12 cellular contexts compared by ENCODE assay signal in genomic region chr12:66403746-66404145, GRCh38.
DNase-seq lines count a peak whose midpoint lies in the region; ATAC-seq and TF ChIP-seq lines count a peak whose summit lies in the region.
"Had no signal": no experiment of that assay in that cellular context is flagged by ENCODE, and none has a peak within 500 bp of the region (broad histone marks: within the 10 kb centered on the region; RNA-seq: fewer than 3 reads in every experiment).

No MANE protein-coding gene starts in this region.

- H3K36me3 ChIP-seq in endodermal cell (ENCODE audit: control insufficient read depth, insufficient read depth, low read length), result no peaks in the 10 kb centered on the region
- H3K36me3 ChIP-seq: lower lobe of right lung, suprapubic skin had no signal

- DNase-seq in NCI-H1092 (lab: John Stamatoyannopoulos, UW), result peak; percentile 24
- DNase-seq in endodermal cell, result peak; percentile 47
- DNase-seq in activated CD8-positive, alpha-beta memory T cell treated with anti-CD3 and anti-CD28 coated beads for 24 hours, result no peak
- DNase-seq in cerebellum (ENCODE audit: low spot score), result no peak
- no peak for DNase-seq in activated CD4-positive, alpha-beta T cell treated with anti-CD3 and anti-CD28 coated beads, Interleukin-2, amount 10 ng/mL, durations not matched to agents 7 days and 5 days
- DNase-seq in sciatic nerve (ENCODE audit: low spot score), result no peak
- DNase-seq: HCEC 1CT, lower lobe of right lung, T-helper 1 cell had no signal

- CTCF ChIA-PET in activated CD4-positive, alpha-beta T cell treated with anti-CD3 and anti-CD28 coated beads, Interleukin-2, amount 10 ng/mL, durations not matched to agents 7 days and 5 days (lab: Charles Lee), result no interaction called here

- H3K27ac Mint-ChIP-seq in endodermal cell, result no peak overlapping the region
- H3K27ac Mint-ChIP-seq in activated CD4-positive, alpha-beta T cell treated with anti-CD3 and anti-CD28 coated beads, Interleukin-2, amount 10 ng/mL, durations not matched to agents 7 days and 5 days, result no peak overlapping the region

- no peaks in the 10 kb centered on the region for H3K36me3 Mint-ChIP-seq in endodermal cell (ENCODE audit: low read depth)
- H3K36me3 Mint-ChIP-seq in activated CD4-positive, alpha-beta T cell treated with anti-CD3 and anti-CD28 coated beads, Interleukin-2, amount 10 ng/mL, durations not matched to agents 7 days and 5 days (ENCODE audit: low read depth), result no peaks in the 10 kb centered on the region

- POLR2A ChIA-PET in activated CD4-positive, alpha-beta T cell treated with anti-CD3 and anti-CD28 coated beads, Interleukin-2, amount 10 ng/mL, durations not matched to agents 7 days and 5 days (lab: Charles Lee), result no interaction called here

- H3K9me3 Mint-ChIP-seq in endodermal cell, result no peaks in the 10 kb centered on the region
- H3K9me3 Mint-ChIP-seq in activated CD4-positive, alpha-beta T cell treated with anti-CD3 and anti-CD28 coated beads, Interleukin-2, amount 10 ng/mL, durations not matched to agents 7 days and 5 days, result no peaks in the 10 kb centered on the region

- H3K9ac ChIP-seq in endodermal cell (ENCODE audit: extremely low read depth, low read length, poor library complexity, severe bottlenecking), result no peak overlapping the region

- H3K9me3 ChIP-seq in endodermal cell (ENCODE audit: control insufficient read depth, low read length), result no peaks in the 10 kb centered on the region
- H3K9me3 ChIP-seq: lower lobe of right lung, suprapubic skin had no signal

- H3K4me3 ChIP-seq in endodermal cell (ENCODE audit: low read length), result no peak overlapping the region
- H3K4me3 ChIP-seq: lower lobe of right lung, suprapubic skin had no signal

- ATAC-seq in GM18868 (IDR thresholded peaks at IDR 0.05; ENCODE audit: unreplicated experiment) (peak; percentile 57), GM21717 (IDR thresholded peaks at IDR 0.05; ENCODE audit: unreplicated experiment) (peak; percentile 98), sciatic nerve (no peak)
- ATAC-seq: lower lobe of right lung had no signal

- no peak for TF ChIP-seq CTCF in endodermal cell (conservative IDR thresholded peaks at IDR 0.05)

- no peaks in the 10 kb centered on the region for H3K4me1 ChIP-seq in endodermal cell (ENCODE audit: control insufficient read depth, insufficient read depth, low read length)
- H3K4me1 ChIP-seq: lower lobe of right lung, suprapubic skin had no signal

- H3K4me1 Mint-ChIP-seq in endodermal cell, result peaks cover 2% of the 10 kb centered on the region
- H3K4me1 Mint-ChIP-seq in activated CD4-positive, alpha-beta T cell treated with anti-CD3 and anti-CD28 coated beads, Interleukin-2, amount 10 ng/mL, durations not matched to agents 7 days and 5 days, result peaks cover 4% of the 10 kb centered on the region

- H3K27ac ChIP-seq in endodermal cell (ENCODE audit: low read depth, low read length), result no peak overlapping the region
- H3K27ac ChIP-seq: lower lobe of right lung, suprapubic skin had no signal

- no peaks in the 10 kb centered on the region for H3K27me3 Mint-ChIP-seq in endodermal cell (ENCODE audit: insufficient read depth)
- no peaks in the 10 kb centered on the region for H3K27me3 Mint-ChIP-seq in activated CD4-positive, alpha-beta T cell treated with anti-CD3 and anti-CD28 coated beads, Interleukin-2, amount 10 ng/mL, durations not matched to agents 7 days and 5 days

- H3K4me3 Mint-ChIP-seq in endodermal cell, result no peak overlapping the region
- H3K4me3 Mint-ChIP-seq in activated CD4-positive, alpha-beta T cell treated with anti-CD3 and anti-CD28 coated beads, Interleukin-2, amount 10 ng/mL, durations not matched to agents 7 days and 5 days, result no peak overlapping the region

- intact Hi-C loops in sciatic nerve (cut with DNase I), result no loop called here

- H3K27me3 ChIP-seq in endodermal cell (ENCODE audit: control insufficient read depth, insufficient read depth, low read length, poor library complexity, severe bottlenecking), result no peaks in the 10 kb centered on the region
- H3K27me3 ChIP-seq: suprapubic skin had no signal

Comparison
In these comparisons a context has a peak if more than half of its experiments do, and no peak if none do; other contexts are left out.
1. DNase-seq: peak in NCI-H1092 (single experiment) and endodermal cell (single experiment); none in activated CD8-positive, alpha-beta memory T cell treated with anti-CD3 and anti-CD28 coated beads for 24 hours (single experiment), cerebellum (single experiment), activated CD4-positive, alpha-beta T cell treated with anti-CD3 and anti-CD28 coated beads, Interleukin-2, amount 10 ng/mL, durations not matched to agents 7 days and 5 days (single experiment) and sciatic nerve (single experiment).